Comparison of ENCODE assay signal across 1 cellular context in genomic region chr9:36441966-36442365, GRCh38.
TF ChIP-seq lines count a peak whose summit lies in the region.

No MANE protein-coding gene starts in this region.

TF ChIP-seq in K562, 482 proteins besides CTCF, POLR2A, EP300 and RAD21 (continued from another document):
- no peak for TF ChIP-seq CEBPZ (IDR thresholded peaks at IDR 0.05; ENCODE audit: borderline replicate concordance, low read depth, low read length)
